In the genomic region with DNA sequence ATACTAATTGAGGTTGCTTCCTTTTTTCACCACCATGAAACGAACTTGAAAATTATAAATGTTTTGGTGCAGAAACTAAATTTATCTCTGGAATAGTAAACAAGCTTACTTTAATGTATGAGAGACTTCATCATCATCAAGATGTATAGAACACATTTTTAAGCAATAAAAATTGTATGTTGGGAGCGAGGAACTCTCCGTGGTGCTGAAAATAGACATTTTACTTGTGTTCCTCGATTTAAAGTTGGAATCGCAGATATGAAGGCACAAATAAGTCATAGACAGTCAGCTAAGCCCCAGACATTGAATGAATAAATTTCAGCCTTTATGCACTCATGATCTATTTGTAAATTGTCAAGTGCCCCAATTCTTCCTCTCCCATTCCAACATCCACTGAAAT, we compare ENCODE assay signal across 20 cellular contexts.
DNase-seq lines count a peak whose midpoint lies in the region; ATAC-seq, FAIRE-seq and TF ChIP-seq lines count a peak whose summit lies in the region.
"Had no signal": no experiment of that assay in that cellular context is flagged by ENCODE, and none has a peak within 500 bp of the region (broad histone marks: within the 10 kb centered on the region; RNA-seq: fewer than 3 reads in every experiment).

No MANE protein-coding gene starts in this region.

- H3K4me1 ChIP-seq in GM12878 (ENCODE audit: control insufficient read depth, insufficient read depth, low read length) = no peaks in the 10 kb centered on the region
- no peaks in the 10 kb centered on the region for H3K4me1 ChIP-seq in liver (ENCODE audit: control insufficient read depth in 4 of 4, insufficient read depth in 4 of 4, low read length in 3 of 4)

- in situ Hi-C loops in GM12878 (cut with MboI) = no loop called here

- H3K27me3 Mint-ChIP-seq in activated T-helper 1 cell treated with anti-CD3 and anti-CD28 coated beads, Interleukin-12 subunit alpha, Interleukin-12 subunit beta, Interleukin-2, Interleukin-4 antibody, amounts not matched to agents 30 ng/mL and 10 ng/mL and 1 ng/mL, durations not matched to agents 14 hours and 24 hours and 36 hours (ENCODE audit: insufficient read depth) = no peaks in the 10 kb centered on the region
- H3K27me3 Mint-ChIP-seq: activated naive CD8-positive, alpha-beta T cell treated with anti-CD3 and anti-CD28 coated beads, Interleukin-2, amount 10 ng/mL, durations not matched to agents 7 days and 5 days; CD4-positive, alpha-beta T cell had no signal

- H3K9ac ChIP-seq in GM12878 (ENCODE audit: control insufficient read depth, insufficient read depth, low read length) (no peak overlapping the region), liver (ENCODE audit: low read depth in 1 of 2, low read length in 2 of 2) (no peak overlapping the region)

- TF ChIP-seq CTCF in GM12878 (IDR thresholded peaks at IDR 0.05 in 2 of 3, conservative IDR thresholded peaks at IDR 0.05 in 1 of 3; ENCODE audit: control insufficient read depth in 2 of 3, extremely low read depth in 1 of 3, insufficient read depth in 1 of 3, low read depth in 3 of 3, low read length in 3 of 3) = no peak
- no peak for TF ChIP-seq CTCF in liver (IDR thresholded peaks at IDR 0.05; ENCODE audit: low read depth, low read length, missing input control)

- intact Hi-C loops in GM12878 (cut with micrococcal nuclease; ENCODE audit: unreplicated experiment) = no loop called here
- intact Hi-C loops in activated T-helper 1 cell treated with anti-CD3 and anti-CD28 coated beads, Interleukin-12 subunit alpha, Interleukin-12 subunit beta, Interleukin-2, Interleukin-4 antibody, amounts not matched to agents 30 ng/mL and 10 ng/mL and 1 ng/mL, durations not matched to agents 14 hours and 24 hours and 36 hours (cut with micrococcal nuclease) = no loop called here

- H3K9me3 ChIP-seq in GM12878 (replicated peaks; ENCODE audit: control insufficient read depth, insufficient read depth, low read length) (no peaks in the 10 kb centered on the region), liver (ENCODE audit: control insufficient read depth in 4 of 4, low read length in 3 of 4) (peaks cover 0 to 3% (median 0%) of the 10 kb centered on the region in 4 donors)
- H3K9me3 ChIP-seq: neutrophil had no signal

- TF ChIP-seq EP300 in GM12878 (IDR thresholded peaks at IDR 0.05; ENCODE audit: borderline replicate concordance in 1 of 2, control insufficient read depth in 1 of 2, low read depth in 2 of 2, low read length in 2 of 2) = no peak

- CTCF ChIA-PET in GM12878 (lab: Yijun Ruan, JAX) = interaction anchor here (0.6 kb wide), 1 partner anchor 1100 kb away, joined by 3 read pairs; no protein-coding TSS in a partner anchor

- no peak for TF ChIP-seq POLR2A in GM12878 (IDR thresholded peaks at IDR 0.05; ENCODE audit: low read depth, low read length)

- no peaks in the 10 kb centered on the region for H3K36me3 Mint-ChIP-seq in activated T-helper 1 cell treated with anti-CD3 and anti-CD28 coated beads, Interleukin-12 subunit alpha, Interleukin-12 subunit beta, Interleukin-2, Interleukin-4 antibody, amounts not matched to agents 30 ng/mL and 10 ng/mL and 1 ng/mL, durations not matched to agents 14 hours and 24 hours and 36 hours (ENCODE audit: low read depth)
- H3K36me3 Mint-ChIP-seq: activated naive CD8-positive, alpha-beta T cell treated with anti-CD3 and anti-CD28 coated beads, Interleukin-2, amount 10 ng/mL, durations not matched to agents 7 days and 5 days; type B pancreatic cell had no signal

- no peaks in the 10 kb centered on the region for H3K4me1 Mint-ChIP-seq in activated T-helper 1 cell treated with anti-CD3 and anti-CD28 coated beads, Interleukin-12 subunit alpha, Interleukin-12 subunit beta, Interleukin-2, Interleukin-4 antibody, amounts not matched to agents 30 ng/mL and 10 ng/mL and 1 ng/mL, durations not matched to agents 14 hours and 24 hours and 36 hours (ENCODE audit: low read depth)
- H3K4me1 Mint-ChIP-seq: activated naive CD8-positive, alpha-beta T cell treated with anti-CD3 and anti-CD28 coated beads, Interleukin-2, amount 10 ng/mL, durations not matched to agents 7 days and 5 days had no signal

- no peak overlapping the region for H3K4me3 Mint-ChIP-seq in activated T-helper 1 cell treated with anti-CD3 and anti-CD28 coated beads, Interleukin-12 subunit alpha, Interleukin-12 subunit beta, Interleukin-2, Interleukin-4 antibody, amounts not matched to agents 30 ng/mL and 10 ng/mL and 1 ng/mL, durations not matched to agents 14 hours and 24 hours and 36 hours
- H3K4me3 Mint-ChIP-seq: activated naive CD8-positive, alpha-beta T cell treated with anti-CD3 and anti-CD28 coated beads, Interleukin-2, amount 10 ng/mL, durations not matched to agents 7 days and 5 days; CD4-positive, alpha-beta T cell; type B pancreatic cell had no signal

- H3K27ac ChIP-seq in GM12878 (ENCODE audit: control insufficient read depth, insufficient read depth) (no peak overlapping the region), liver (ENCODE audit: low read depth in 1 of 2, low read length in 2 of 2) (no peak overlapping the region)
- H3K27ac ChIP-seq: neutrophil had no signal

- 43% methylated on average over 5 of the region's 5 CpGs for whole genome bisulfite sequencing in GM12878 (ENCODE audit: insufficient coverage, insufficient replicate concordance, low lambda C conversion rate, missing lambda C conversion rate)
- WGBS in liver = 67% methylated on average over 5 of the region's 5 CpGs

- peak; percentile 43 for DNase-seq in DMS53 (lab: John Stamatoyannopoulos, UW)
- DNase-seq in DMS53 treated with DMSO at 0.1 percent for 48 hours (lab: John Stamatoyannopoulos, UW; ENCODE audit: unreplicated experiment) = no peak
- peak; percentile 28 for DNase-seq in LoVo (ENCODE audit: low spot score)
- DNase-seq in GM12878 (ENCODE audit: low read depth, low spot score) = no peak
- DNase-seq in Ammon's horn (ENCODE audit: low spot score) = no peak
- DNase-seq in activated T-helper 1 cell treated with anti-CD3 and anti-CD28 coated beads, Interleukin-12 subunit alpha, Interleukin-12 subunit beta, Interleukin-2, Interleukin-4 antibody, amounts not matched to agents 30 ng/mL and 10 ng/mL and 1 ng/mL, durations not matched to agents 14 hours and 24 hours and 36 hours (ENCODE audit: low spot score) = no peak
- DNase-seq: activated CD4-positive, CD25-positive, alpha-beta regulatory T cell; activated naive CD8-positive, alpha-beta T cell treated with anti-CD3 and anti-CD28 coated beads, Interleukin-2, amount 10 ng/mL, durations not matched to agents 7 days and 5 days; activated T-cell treated with anti-CD3 and anti-CD28 coated beads, Interleukin-2, amount 50 U/mL, for 1 hour; CD4-positive, alpha-beta T cell; cortex of kidney; GDM1; NCI-H1436; NCI-H446 had no signal

- H2AFZ ChIP-seq in GM12878 (ENCODE audit: control insufficient read depth, low read depth, low read length) = no peak overlapping the region

- H4K20me1 ChIP-seq in GM12878 (ENCODE audit: control insufficient read depth, insufficient read depth) = no peaks in the 10 kb centered on the region

- peaks cover 4% of the 10 kb centered on the region for H3K9me3 Mint-ChIP-seq in activated T-helper 1 cell treated with anti-CD3 and anti-CD28 coated beads, Interleukin-12 subunit alpha, Interleukin-12 subunit beta, Interleukin-2, Interleukin-4 antibody, amounts not matched to agents 30 ng/mL and 10 ng/mL and 1 ng/mL, durations not matched to agents 14 hours and 24 hours and 36 hours
- H3K9me3 Mint-ChIP-seq: CD4-positive, alpha-beta T cell; type B pancreatic cell had no signal

- TF ChIP-seq RAD21 in GM12878 (IDR thresholded peaks at IDR 0.05; ENCODE audit: insufficient read depth, low read depth, low read length) (no peak), liver (IDR thresholded peaks at IDR 0.05) (no peak)

- no TSS peak for BruUV-seq in GM12878 (replicated peaks; lab: Mats Ljungman, UMichigan)

- POLR2A ChIA-PET in GM12878 (lab: Charles Lee) = no interaction called here

- ATAC-seq in GM12878 (no peak), HG02884 (IDR thresholded peaks at IDR 0.05; ENCODE audit: unreplicated experiment) (no peak)
- ATAC-seq: sciatic nerve had no signal

- RAD21 ChIA-PET in GM12878 (lab: Charles Lee; ENCODE audit: unreplicated experiment) = no interaction called here

- H3K79me2 ChIP-seq in GM12878 (ENCODE audit: control insufficient read depth, insufficient read depth, low read length) = no peaks in the 10 kb centered on the region

- no peak overlapping the region for H3K4me3 ChIP-seq in GM12878
- H3K4me3 ChIP-seq in liver (ENCODE audit: low read depth in 1 of 3, low read length in 3 of 3) = no peak overlapping the region
- H3K4me3 ChIP-seq: lung had no signal

- H3K27me3 ChIP-seq in GM12878 (replicated peaks in 1 of 2; ENCODE audit: control insufficient read depth in 2 of 2, insufficient read depth in 2 of 2, low read length in 1 of 2) (no peaks in the 10 kb centered on the region), liver (ENCODE audit: control insufficient read depth in 4 of 4, insufficient read depth in 4 of 4, low read length in 3 of 4) (peaks cover 0 to 3% (median 0%) of the 10 kb centered on the region in 4 donors)
- H3K27me3 ChIP-seq: neutrophil had no signal

- H3K36me3 ChIP-seq in GM12878 (ENCODE audit: control insufficient read depth in 2 of 2, insufficient read depth in 2 of 2, low read length in 1 of 2) (no peaks in the 10 kb centered on the region), liver (ENCODE audit: control insufficient read depth in 4 of 4, insufficient read depth in 3 of 4, low read depth in 1 of 4, low read length in 3 of 4) (no peaks in the 10 kb centered on the region)
- H3K36me3 ChIP-seq: neutrophil had no signal

- SMC1A ChIA-PET in GM12878 (lab: Charles Lee; ENCODE audit: uncharacterized antibody, unreplicated experiment) = no interaction called here

- H3K4me2 ChIP-seq in GM12878 (ENCODE audit: control insufficient read depth, insufficient read depth) = no peak overlapping the region

- H3K27ac Mint-ChIP-seq in activated T-helper 1 cell treated with anti-CD3 and anti-CD28 coated beads, Interleukin-12 subunit alpha, Interleukin-12 subunit beta, Interleukin-2, Interleukin-4 antibody, amounts not matched to agents 30 ng/mL and 10 ng/mL and 1 ng/mL, durations not matched to agents 14 hours and 24 hours and 36 hours = no peak overlapping the region
- H3K27ac Mint-ChIP-seq: activated naive CD8-positive, alpha-beta T cell treated with anti-CD3 and anti-CD28 coated beads, Interleukin-2, amount 10 ng/mL, durations not matched to agents 7 days and 5 days; CD4-positive, alpha-beta T cell; type B pancreatic cell had no signal

- no peak for FAIRE-seq in GM12878 (lab: Jason Lieb, UNC)

TF ChIP-seq in liver, 16 proteins besides CTCF, POLR2A, EP300 and RAD21 (continues in another document):
- TF ChIP-seq, protein P1, sequence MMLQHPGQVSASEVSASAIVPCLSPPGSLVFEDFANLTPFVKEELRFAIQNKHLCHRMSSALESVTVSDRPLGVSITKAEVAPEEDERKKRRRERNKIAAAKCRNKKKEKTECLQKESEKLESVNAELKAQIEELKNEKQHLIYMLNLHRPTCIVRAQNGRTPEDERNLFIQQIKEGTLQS (IDR thresholded peaks at IDR 0.05) = no peak

Comparison
In these comparisons a context has a peak if more than half of its experiments do, and no peak if none do; other contexts are left out.
1. DNase-seq: peak in DMS53 (single experiment) and LoVo (single experiment); none in DMS53 treated with DMSO at 0.1 percent for 48 hours (single experiment), GM12878 (single experiment), Ammon's horn (single experiment) and activated T-helper 1 cell treated with anti-CD3 and anti-CD28 coated beads, Interleukin-12 subunit alpha, Interleukin-12 subunit beta, Interleukin-2, Interleukin-4 antibody, amounts not matched to agents 30 ng/mL and 10 ng/mL and 1 ng/mL, durations not matched to agents 14 hours and 24 hours and 36 hours (single experiment).